17 cellular contexts compared by ENCODE assay signal in genomic region chr5:87951661-87952060, GRCh38.
DNase-seq lines count a peak whose midpoint lies in the region; ATAC-seq and TF ChIP-seq lines count a peak whose summit lies in the region.
"Had no signal": no experiment of that assay in that cellular context is flagged by ENCODE, and none has a peak within 500 bp of the region (broad histone marks: within the 10 kb centered on the region; RNA-seq: fewer than 3 reads in every experiment).

No MANE protein-coding gene starts in this region.

- DNase-seq in GM23338 (ENCODE audit: low spot score), result peak; percentile 33
- peak; percentile 74 for DNase-seq in NCI-H2227 treated with DMSO at 0.1 percent for 48 hours (lab: John Stamatoyannopoulos, UW)
- DNase-seq in astrocyte of the hippocampus (ENCODE audit: low read depth, low spot score), result peak; percentile 2
- DNase-seq in neural progenitor cell (ENCODE audit: low spot score), result no peak
- DNase-seq in COLO829 (ENCODE audit: low spot score), result no peak
- DNase-seq in GOT3 (lab: John Stamatoyannopoulos, UW), result no peak
- DNase-seq: 8988T; Calu3; CD4-positive, alpha-beta memory T cell; DMS79 treated with DMSO at 0.1 percent for 48 hours; GF-D8; GM23248; H7 had no signal

- H3K4me3 ChIP-seq in GM23338, result no peak overlapping the region
- no peak overlapping the region for H3K4me3 ChIP-seq in neural progenitor cell
- H3K4me3 ChIP-seq: BLaER1, GM23248 had no signal

- H3K4me3 Mint-ChIP-seq in GM23338 (no peak overlapping the region), neural progenitor cell (no peak overlapping the region)
- H3K4me3 Mint-ChIP-seq: CD14-positive monocyte; CD4-positive, alpha-beta memory T cell; IgD-negative memory B cell had no signal

- H3K27ac ChIP-seq in GM23338 (ENCODE audit: low read depth), result no peak overlapping the region
- H3K27ac ChIP-seq in neural progenitor cell, result no peak overlapping the region
- H3K27ac ChIP-seq: BLaER1, GM23248 had no signal

- no peak for TF ChIP-seq CTCF in GM23338 (conservative IDR thresholded peaks at IDR 0.05; ENCODE audit: low read depth in 2 of 2)
- TF ChIP-seq CTCF in neural progenitor cell (IDR thresholded peaks at IDR 0.05), result no peak

- H3K9me3 Mint-ChIP-seq in GM23338 (no peaks in the 10 kb centered on the region), neural progenitor cell (no peaks in the 10 kb centered on the region)

- H3F3A ChIP-seq in GM23338 (replicated peaks; ENCODE audit: low read depth) (no peaks in the 10 kb centered on the region), neural progenitor cell (ENCODE audit: low read depth) (no peaks in the 10 kb centered on the region)

- H3K4me1 ChIP-seq in GM23338 (ENCODE audit: insufficient read depth), result peaks cover 46% of the 10 kb centered on the region
- peaks cover 27% of the 10 kb centered on the region for H3K4me1 ChIP-seq in neural progenitor cell
- H3K4me1 ChIP-seq: BLaER1 had no signal

- H4K20me1 ChIP-seq in GM23338 (replicated peaks; ENCODE audit: insufficient read depth), result no peaks in the 10 kb centered on the region
- H4K20me1 ChIP-seq in neural progenitor cell (ENCODE audit: low read depth), result no peaks in the 10 kb centered on the region
- H4K20me1 ChIP-seq: BLaER1 had no signal

- H3K9me3 ChIP-seq in neural progenitor cell (ENCODE audit: low read depth), result no peaks in the 10 kb centered on the region
- H3K9me3 ChIP-seq: BLaER1 had no signal

- H3K4me1 Mint-ChIP-seq in GM23338, result peaks cover 43% of the 10 kb centered on the region
- peaks cover 49% of the 10 kb centered on the region for H3K4me1 Mint-ChIP-seq in neural progenitor cell
- H3K4me1 Mint-ChIP-seq: CD14-positive monocyte; CD4-positive, alpha-beta memory T cell had no signal

- H3K27ac Mint-ChIP-seq in GM23338, result peak overlapping the region; percentile 75; the same call in 1 of the 2 replicates
- H3K27ac Mint-ChIP-seq in neural progenitor cell, result no peak overlapping the region
- H3K27ac Mint-ChIP-seq: CD14-positive monocyte; CD4-positive, alpha-beta memory T cell; IgD-negative memory B cell had no signal

- no peaks in the 10 kb centered on the region for H3K27me3 ChIP-seq in GM23338 (ENCODE audit: insufficient read depth)
- H3K27me3 ChIP-seq in neural progenitor cell, result no peaks in the 10 kb centered on the region
- H3K27me3 ChIP-seq: BLaER1 had no signal

- H3K27me3 Mint-ChIP-seq in GM23338 (ENCODE audit: insufficient read depth, low read depth, poor library complexity), result no peaks in the 10 kb centered on the region
- H3K27me3 Mint-ChIP-seq in neural progenitor cell (ENCODE audit: insufficient read depth, low read depth), result peaks cover under 1% of the 10 kb centered on the region
- H3K27me3 Mint-ChIP-seq: IgD-negative memory B cell had no signal

- H3K79me2 ChIP-seq in GM23338 (replicated peaks; ENCODE audit: insufficient read depth), result no peaks in the 10 kb centered on the region
- no peaks in the 10 kb centered on the region for H3K79me2 ChIP-seq in neural progenitor cell (ENCODE audit: low read depth)

- H3K36me3 ChIP-seq in GM23338 (ENCODE audit: insufficient read depth) (no peaks in the 10 kb centered on the region), neural progenitor cell (no peaks in the 10 kb centered on the region)
- H3K36me3 ChIP-seq: BLaER1 had no signal

- H2AFZ ChIP-seq in GM23338 (no peak overlapping the region), neural progenitor cell (replicated peaks) (no peak overlapping the region)
- H2AFZ ChIP-seq: GM23248 had no signal

- H3K9ac ChIP-seq in neural progenitor cell, result no peak overlapping the region
- H3K9ac ChIP-seq: BLaER1, GM23248 had no signal

- ATAC-seq in GM23338, result no peak
- ATAC-seq in GM18873 (IDR thresholded peaks at IDR 0.05; ENCODE audit: low FRiP score, unreplicated experiment), result no peak

- H3K36me3 Mint-ChIP-seq in GM23338 (ENCODE audit: low read depth) (no peaks in the 10 kb centered on the region), neural progenitor cell (no peaks in the 10 kb centered on the region)
- H3K36me3 Mint-ChIP-seq: CD14-positive monocyte; CD4-positive, alpha-beta memory T cell; IgD-negative memory B cell had no signal

- no peaks in the 10 kb centered on the region for H3K9me2 ChIP-seq in GM23338 (ENCODE audit: insufficient read depth)

- H3K4me2 ChIP-seq in GM23338 (peak overlapping the region; percentile 36), neural progenitor cell (peak overlapping the region; percentile 47)
- H3K4me2 ChIP-seq: BLaER1 had no signal

TF ChIP-seq in GM23338, 12 proteins besides CTCF, POLR2A, EP300 and RAD21:
- TF ChIP-seq EZH2phosphoT487 (IDR thresholded peaks at IDR 0.05; ENCODE audit: unreplicated experiment) (no peak), POLR2AphosphoS5 (IDR thresholded peaks at IDR 0.05; ENCODE audit: low read depth) (no peak), ZNF114 (CRISPR knock-in tag; IDR thresholded peaks at IDR 0.05) (no peak), STAT1 (IDR thresholded peaks at IDR 0.05; ENCODE audit: unreplicated experiment) (no peak), NANOG (IDR thresholded peaks at IDR 0.05; ENCODE audit: borderline replicate concordance) (no peak), EZH2 (IDR thresholded peaks at IDR 0.05; ENCODE audit: low read depth, unreplicated experiment) (no peak)
- TF ChIP-seq, protein P1, sequence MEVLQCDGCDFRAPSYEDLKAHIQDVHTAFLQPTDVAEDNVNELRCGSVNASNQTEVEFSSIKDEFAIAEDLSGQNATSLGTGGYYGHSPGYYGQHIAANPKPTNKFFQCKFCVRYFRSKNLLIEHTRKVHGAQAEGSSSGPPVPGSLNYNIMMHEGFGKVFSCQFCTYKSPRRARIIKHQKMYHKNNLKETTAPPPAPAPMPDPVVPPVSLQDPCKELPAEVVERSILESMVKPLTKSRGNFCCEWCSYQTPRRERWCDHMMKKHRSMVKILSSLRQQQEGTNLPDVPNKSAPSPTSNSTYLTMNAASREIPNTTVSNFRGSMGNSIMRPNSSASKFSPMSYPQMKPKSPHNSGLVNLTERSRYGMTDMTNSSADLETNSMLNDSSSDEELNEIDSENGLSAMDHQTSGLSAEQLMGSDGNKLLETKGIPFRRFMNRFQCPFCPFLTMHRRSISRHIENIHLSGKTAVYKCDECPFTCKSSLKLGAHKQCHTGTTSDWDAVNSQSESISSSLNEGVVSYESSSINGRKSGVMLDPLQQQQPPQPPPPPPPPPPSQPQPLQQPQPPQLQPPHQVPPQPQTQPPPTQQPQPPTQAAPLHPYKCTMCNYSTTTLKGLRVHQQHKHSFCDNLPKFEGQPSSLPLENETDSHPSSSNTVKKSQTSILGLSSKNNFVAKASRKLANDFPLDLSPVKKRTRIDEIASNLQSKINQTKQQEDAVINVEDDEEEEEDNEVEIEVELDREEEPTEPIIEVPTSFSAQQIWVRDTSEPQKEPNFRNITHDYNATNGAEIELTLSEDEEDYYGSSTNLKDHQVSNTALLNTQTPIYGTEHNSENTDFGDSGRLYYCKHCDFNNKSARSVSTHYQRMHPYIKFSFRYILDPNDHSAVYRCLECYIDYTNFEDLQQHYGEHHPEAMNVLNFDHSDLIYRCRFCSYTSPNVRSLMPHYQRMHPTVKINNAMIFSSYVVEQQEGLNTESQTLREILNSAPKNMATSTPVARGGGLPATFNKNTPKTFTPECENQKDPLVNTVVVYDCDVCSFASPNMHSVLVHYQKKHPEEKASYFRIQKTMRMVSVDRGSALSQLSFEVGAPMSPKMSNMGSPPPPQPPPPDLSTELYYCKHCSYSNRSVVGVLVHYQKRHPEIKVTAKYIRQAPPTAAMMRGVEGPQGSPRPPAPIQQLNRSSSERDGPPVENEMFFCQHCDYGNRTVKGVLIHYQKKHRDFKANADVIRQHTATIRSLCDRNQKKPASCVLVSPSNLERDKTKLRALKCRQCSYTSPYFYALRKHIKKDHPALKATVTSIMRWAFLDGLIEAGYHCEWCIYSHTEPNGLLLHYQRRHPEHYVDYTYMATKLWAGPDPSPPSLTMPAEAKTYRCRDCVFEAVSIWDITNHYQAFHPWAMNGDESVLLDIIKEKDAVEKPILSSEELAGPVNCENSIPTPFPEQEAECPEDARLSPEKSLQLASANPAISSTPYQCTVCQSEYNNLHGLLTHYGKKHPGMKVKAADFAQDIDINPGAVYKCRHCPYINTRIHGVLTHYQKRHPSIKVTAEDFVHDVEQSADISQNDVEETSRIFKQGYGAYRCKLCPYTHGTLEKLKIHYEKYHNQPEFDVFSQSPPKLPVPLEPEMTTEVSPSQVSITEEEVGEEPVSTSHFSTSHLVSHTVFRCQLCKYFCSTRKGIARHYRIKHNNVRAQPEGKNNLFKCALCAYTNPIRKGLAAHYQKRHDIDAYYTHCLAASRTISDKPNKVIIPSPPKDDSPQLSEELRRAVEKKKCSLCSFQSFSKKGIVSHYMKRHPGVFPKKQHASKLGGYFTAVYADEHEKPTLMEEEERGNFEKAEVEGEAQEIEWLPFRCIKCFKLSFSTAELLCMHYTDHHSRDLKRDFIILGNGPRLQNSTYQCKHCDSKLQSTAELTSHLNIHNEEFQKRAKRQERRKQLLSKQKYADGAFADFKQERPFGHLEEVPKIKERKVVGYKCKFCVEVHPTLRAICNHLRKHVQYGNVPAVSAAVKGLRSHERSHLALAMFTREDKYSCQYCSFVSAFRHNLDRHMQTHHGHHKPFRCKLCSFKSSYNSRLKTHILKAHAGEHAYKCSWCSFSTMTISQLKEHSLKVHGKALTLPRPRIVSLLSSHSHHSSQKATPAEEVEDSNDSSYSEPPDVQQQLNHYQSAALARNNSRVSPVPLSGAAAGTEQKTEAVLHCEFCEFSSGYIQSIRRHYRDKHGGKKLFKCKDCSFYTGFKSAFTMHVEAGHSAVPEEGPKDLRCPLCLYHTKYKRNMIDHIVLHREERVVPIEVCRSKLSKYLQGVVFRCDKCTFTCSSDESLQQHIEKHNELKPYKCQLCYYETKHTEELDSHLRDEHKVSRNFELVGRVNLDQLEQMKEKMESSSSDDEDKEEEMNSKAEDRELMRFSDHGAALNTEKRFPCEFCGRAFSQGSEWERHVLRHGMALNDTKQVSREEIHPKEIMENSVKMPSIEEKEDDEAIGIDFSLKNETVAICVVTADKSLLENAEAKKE (CRISPR knock-in tag; IDR thresholded peaks at IDR 0.05), result no peak

Comparison
In these comparisons a context has a peak if more than half of its experiments do, and no peak if none do; other contexts are left out.
1. DNase-seq: peak in GM23338 (single experiment), NCI-H2227 treated with DMSO at 0.1 percent for 48 hours (single experiment) and astrocyte of the hippocampus (single experiment); none in neural progenitor cell (single experiment), COLO829 (single experiment) and GOT3 (single experiment).